In the genomic region with DNA sequence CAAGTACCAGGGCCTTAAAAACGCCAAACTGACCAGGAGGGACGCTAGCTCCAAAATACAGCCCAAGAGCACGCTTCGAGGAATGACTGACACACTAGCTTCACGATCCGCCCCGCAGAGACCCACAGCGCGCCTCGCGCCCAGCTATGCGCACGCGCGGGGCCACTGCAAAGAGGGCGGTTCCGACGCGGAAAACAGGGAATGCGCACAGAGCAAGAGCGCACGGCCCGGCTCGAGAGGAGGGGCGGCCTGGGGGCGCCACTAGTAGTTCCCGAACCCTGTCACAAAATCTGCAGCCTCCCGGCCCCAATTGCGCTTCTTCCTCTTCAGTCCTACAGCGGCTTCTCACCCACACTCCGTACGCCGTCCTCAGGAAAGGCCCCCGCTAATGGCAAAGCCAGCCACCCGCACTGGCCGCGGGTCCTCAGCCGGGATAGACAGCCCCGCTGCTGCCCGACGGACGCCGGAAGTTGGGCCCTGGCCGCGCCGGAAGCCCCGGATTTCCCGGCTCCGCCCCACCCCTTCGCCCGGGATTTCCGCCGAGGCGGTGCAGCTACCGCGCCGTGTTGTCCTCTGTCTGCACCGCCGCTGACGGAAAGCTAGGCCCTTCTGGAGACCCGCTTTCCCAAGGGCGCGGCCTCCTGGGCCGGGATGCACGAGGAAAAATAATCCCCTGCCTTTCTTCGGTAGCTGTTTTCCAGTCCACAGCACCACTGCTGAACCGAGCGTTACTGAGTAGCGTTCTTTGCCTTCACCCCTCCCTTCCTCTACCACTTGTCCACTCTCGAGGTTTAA, we compare ENCODE assay signal across 1 cellular context.
A peak's percentile ranks its signal among the peaks of the same experiment; 100 is the strongest.
TF ChIP-seq lines count a peak whose summit lies in the region.

Gene HDHD2, minus strand, starts transcription at position 472 of the 795 bp plus-strand sequence. CDS start 14,061 bp downstream, outside the sequence.

TF ChIP-seq in HepG2, 621 proteins besides CTCF, POLR2A, EP300 and RAD21 (continued from another document and continues in another):
- TF ChIP-seq ZBTB4 (CRISPR knock-in tag; IDR thresholded peaks at IDR 0.05; ENCODE audit: borderline replicate concordance) (0 out of 2 replicates have a peak, but pooled peaks have one; percentile 49), ZNF652 (CRISPR knock-in tag; IDR thresholded peaks at IDR 0.05; ENCODE audit: borderline replicate concordance, low read depth) (no peak), ZSCAN12 (CRISPR knock-in tag; IDR thresholded peaks at IDR 0.05) (no peak), TAF15 (IDR thresholded peaks at IDR 0.05; ENCODE audit: low read depth, low read length, poor library complexity, severe bottlenecking) (no peak), ZNF891 (CRISPR knock-in tag; IDR thresholded peaks at IDR 0.05) (peak; percentile 63; the same call in 1 of the 2 replicates), ATF5 (CRISPR knock-in tag; IDR thresholded peaks at IDR 0.05; ENCODE audit: low read depth) (peak; percentile 30; the same call in 1 of the 2 replicates), ARNTL (CRISPR knock-in tag; IDR thresholded peaks at IDR 0.05) (no peak), ZSCAN22 (CRISPR knock-in tag; IDR thresholded peaks at IDR 0.05) (no peak), ZNF550 (CRISPR knock-in tag; IDR thresholded peaks at IDR 0.05; ENCODE audit: borderline replicate concordance) (0 out of 2 replicates have a peak, but pooled peaks have one; percentile 52), NCOA2 (CRISPR knock-in tag; IDR thresholded peaks at IDR 0.05) (no peak), REPIN1 (CRISPR knock-in tag; IDR thresholded peaks at IDR 0.05; ENCODE audit: borderline replicate concordance, low read depth) (peak; percentile 65; the same call in 1 of the 2 replicates), HOXA7 (CRISPR knock-in tag; IDR thresholded peaks at IDR 0.05) (no peak), RELA (CRISPR knock-in tag; IDR thresholded peaks at IDR 0.05) (no peak), HCFC1 (IDR thresholded peaks at IDR 0.05; ENCODE audit: low read depth, low read length) (no peak), STAT5B (CRISPR knock-in tag; IDR thresholded peaks at IDR 0.05) (no peak), ZFP82 (CRISPR knock-in tag; IDR thresholded peaks at IDR 0.05; ENCODE audit: borderline replicate concordance) (peak; percentile 94; the same call in 1 of the 2 replicates), ELF3 (CRISPR knock-in tag; IDR thresholded peaks at IDR 0.05) (peak; percentile 73), ZNF263 (CRISPR knock-in tag; IDR thresholded peaks at IDR 0.05) (no peak), NR3C1 (CRISPR knock-in tag; IDR thresholded peaks at IDR 0.05) (0 out of 2 replicates have a peak, but pooled peaks have one; percentile 6), ZNF879 (CRISPR knock-in tag; IDR thresholded peaks at IDR 0.05) (no peak), ZNF746 (CRISPR knock-in tag; IDR thresholded peaks at IDR 0.05) (peak; percentile 34; the same call in 1 of the 2 replicates), ZNF564 (CRISPR knock-in tag; IDR thresholded peaks at IDR 0.05) (peak; percentile 82; the same call in 1 of the 2 replicates), ZNF703 (CRISPR knock-in tag; IDR thresholded peaks at IDR 0.05; ENCODE audit: borderline replicate concordance) (no peak), ZNF143 (CRISPR knock-in tag; IDR thresholded peaks at IDR 0.05) (no peak), ONECUT2 (CRISPR knock-in tag; IDR thresholded peaks at IDR 0.05) (no peak), IRX3 (CRISPR knock-in tag; IDR thresholded peaks at IDR 0.05; ENCODE audit: borderline replicate concordance, low read depth) (peak; percentile 42; the same call in 1 of the 2 replicates), CBFB (CRISPR knock-in tag; IDR thresholded peaks at IDR 0.05) (peak; percentile 6; the same call in 1 of the 2 replicates), ISL2 (CRISPR knock-in tag; IDR thresholded peaks at IDR 0.05) (peak; percentile 6; the same call in 1 of the 2 replicates), ARID4A (CRISPR knock-in tag; IDR thresholded peaks at IDR 0.05; ENCODE audit: borderline replicate concordance) (peak; percentile 83), ZNF530 (CRISPR knock-in tag; IDR thresholded peaks at IDR 0.05; ENCODE audit: low read depth) (no peak), ELF1 (CRISPR knock-in tag; IDR thresholded peaks at IDR 0.05) (peak; percentile 85), ZNF776 (CRISPR knock-in tag; IDR thresholded peaks at IDR 0.05) (no peak), HOMEZ (CRISPR knock-in tag; IDR thresholded peaks at IDR 0.05; ENCODE audit: low read depth) (peak; percentile 12; the same call in 1 of the 2 replicates), ZNF333 (CRISPR knock-in tag; IDR thresholded peaks at IDR 0.05; ENCODE audit: borderline replicate concordance) (no peak; the same call in 1 of the 2 replicates), SMYD3 (CRISPR knock-in tag; IDR thresholded peaks at IDR 0.05) (no peak), ZNF331 (CRISPR knock-in tag; IDR thresholded peaks at IDR 0.05) (no peak), ZNF660 (CRISPR knock-in tag; IDR thresholded peaks at IDR 0.05; ENCODE audit: borderline replicate concordance, low read depth) (no peak), CEBPG (CRISPR knock-in tag; IDR thresholded peaks at IDR 0.05) (no peak), PHF5A (CRISPR knock-in tag; IDR thresholded peaks at IDR 0.05; ENCODE audit: low read depth, unreplicated experiment) (no peak), KDM5B (CRISPR knock-in tag; IDR thresholded peaks at IDR 0.05; ENCODE audit: borderline replicate concordance) (peak; percentile 92), ZNF615 (CRISPR knock-in tag; IDR thresholded peaks at IDR 0.05; ENCODE audit: borderline replicate concordance) (no peak), ELF4 (CRISPR knock-in tag; IDR thresholded peaks at IDR 0.05; ENCODE audit: borderline replicate concordance) (peak; percentile 82), ZKSCAN8 (CRISPR knock-in tag; IDR thresholded peaks at IDR 0.05; ENCODE audit: borderline replicate concordance) (peak; percentile 19; the same call in 1 of the 2 replicates), TCF7L2 (IDR thresholded peaks at IDR 0.05; ENCODE audit: low read depth, low read length) (no peak), ARID2 (CRISPR knock-in tag; IDR thresholded peaks at IDR 0.05; ENCODE audit: borderline replicate concordance) (no peak; the same call in 1 of the 2 replicates)
- TF ChIP-seq, protein P1, sequence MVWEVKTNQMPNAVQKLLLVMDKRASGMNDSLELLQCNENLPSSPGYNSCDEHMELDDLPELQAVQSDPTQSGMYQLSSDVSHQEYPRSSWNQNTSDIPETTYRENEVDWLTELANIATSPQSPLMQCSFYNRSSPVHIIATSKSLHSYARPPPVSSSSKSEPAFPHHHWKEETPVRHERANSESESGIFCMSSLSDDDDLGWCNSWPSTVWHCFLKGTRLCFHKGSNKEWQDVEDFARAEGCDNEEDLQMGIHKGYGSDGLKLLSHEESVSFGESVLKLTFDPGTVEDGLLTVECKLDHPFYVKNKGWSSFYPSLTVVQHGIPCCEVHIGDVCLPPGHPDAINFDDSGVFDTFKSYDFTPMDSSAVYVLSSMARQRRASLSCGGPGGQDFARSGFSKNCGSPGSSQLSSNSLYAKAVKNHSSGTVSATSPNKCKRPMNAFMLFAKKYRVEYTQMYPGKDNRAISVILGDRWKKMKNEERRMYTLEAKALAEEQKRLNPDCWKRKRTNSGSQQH (CRISPR knock-in tag; IDR thresholded peaks at IDR 0.05; ENCODE audit: low read depth): 0 out of 2 replicates have a peak, but pooled peaks have one; percentile 11
- TF ChIP-seq, protein P2, sequence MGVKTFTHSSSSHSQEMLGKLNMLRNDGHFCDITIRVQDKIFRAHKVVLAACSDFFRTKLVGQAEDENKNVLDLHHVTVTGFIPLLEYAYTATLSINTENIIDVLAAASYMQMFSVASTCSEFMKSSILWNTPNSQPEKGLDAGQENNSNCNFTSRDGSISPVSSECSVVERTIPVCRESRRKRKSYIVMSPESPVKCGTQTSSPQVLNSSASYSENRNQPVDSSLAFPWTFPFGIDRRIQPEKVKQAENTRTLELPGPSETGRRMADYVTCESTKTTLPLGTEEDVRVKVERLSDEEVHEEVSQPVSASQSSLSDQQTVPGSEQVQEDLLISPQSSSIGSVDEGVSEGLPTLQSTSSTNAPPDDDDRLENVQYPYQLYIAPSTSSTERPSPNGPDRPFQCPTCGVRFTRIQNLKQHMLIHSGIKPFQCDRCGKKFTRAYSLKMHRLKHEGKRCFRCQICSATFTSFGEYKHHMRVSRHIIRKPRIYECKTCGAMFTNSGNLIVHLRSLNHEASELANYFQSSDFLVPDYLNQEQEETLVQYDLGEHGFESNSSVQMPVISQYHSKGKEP (CRISPR knock-in tag; IDR thresholded peaks at IDR 0.05): no peak
- TF ChIP-seq, protein P3, sequence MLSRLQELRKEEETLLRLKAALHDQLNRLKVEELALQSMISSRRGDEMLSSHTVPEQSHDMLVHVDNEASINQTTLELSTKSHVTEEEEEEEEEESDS (CRISPR knock-in tag; IDR thresholded peaks at IDR 0.05; ENCODE audit: borderline replicate concordance): 0 out of 2 replicates have a peak, but pooled peaks have one; percentile 22
- TF ChIP-seq, protein P4, sequence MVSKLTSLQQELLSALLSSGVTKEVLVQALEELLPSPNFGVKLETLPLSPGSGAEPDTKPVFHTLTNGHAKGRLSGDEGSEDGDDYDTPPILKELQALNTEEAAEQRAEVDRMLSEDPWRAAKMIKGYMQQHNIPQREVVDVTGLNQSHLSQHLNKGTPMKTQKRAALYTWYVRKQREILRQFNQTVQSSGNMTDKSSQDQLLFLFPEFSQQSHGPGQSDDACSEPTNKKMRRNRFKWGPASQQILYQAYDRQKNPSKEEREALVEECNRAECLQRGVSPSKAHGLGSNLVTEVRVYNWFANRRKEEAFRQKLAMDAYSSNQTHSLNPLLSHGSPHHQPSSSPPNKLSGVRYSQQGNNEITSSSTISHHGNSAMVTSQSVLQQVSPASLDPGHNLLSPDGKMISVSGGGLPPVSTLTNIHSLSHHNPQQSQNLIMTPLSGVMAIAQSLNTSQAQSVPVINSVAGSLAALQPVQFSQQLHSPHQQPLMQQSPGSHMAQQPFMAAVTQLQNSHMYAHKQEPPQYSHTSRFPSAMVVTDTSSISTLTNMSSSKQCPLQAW (CRISPR knock-in tag; IDR thresholded peaks at IDR 0.05): peak; percentile 73; the same call in 1 of the 2 replicates
